ENCODE assay signal across 1 cellular context in the genomic region with DNA sequence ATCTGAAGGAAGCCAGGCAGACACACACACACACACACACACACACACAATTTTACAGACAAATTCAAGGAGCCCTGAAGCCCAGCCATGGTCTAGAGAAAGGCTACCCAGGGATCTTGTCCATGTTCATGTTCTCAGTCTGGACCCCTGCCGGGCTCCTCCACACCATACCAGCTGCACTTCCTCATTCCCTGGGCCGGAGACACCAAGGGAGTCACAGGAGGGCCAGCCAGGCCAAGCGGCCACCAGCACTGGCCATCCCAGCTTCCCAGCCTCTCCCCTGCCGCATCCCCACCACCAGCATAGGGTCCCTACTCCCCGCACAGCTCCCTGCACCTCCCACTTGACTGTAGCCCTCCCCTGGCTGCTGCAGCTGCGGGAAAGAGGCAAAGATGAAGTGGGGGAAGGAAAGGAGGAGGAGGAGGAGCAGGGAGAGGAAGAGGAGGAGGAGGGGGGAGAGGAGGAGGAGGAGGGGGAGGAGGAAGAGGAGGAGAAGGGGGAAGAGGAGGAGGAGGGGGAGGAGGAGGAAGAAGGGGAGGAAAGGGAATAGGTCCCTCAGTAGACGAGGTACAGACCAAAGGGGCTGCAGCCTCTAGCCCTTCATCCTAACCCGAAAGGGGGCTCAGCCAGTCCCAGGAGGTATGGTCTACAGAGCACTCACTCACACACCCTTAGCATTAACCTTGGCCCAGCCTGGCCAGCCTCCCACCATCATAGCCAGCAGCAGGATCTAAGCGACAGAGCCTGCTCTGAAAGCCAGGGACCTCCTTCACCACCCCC.
TF ChIP-seq lines count a peak whose summit lies in the region.

No MANE protein-coding gene starts in this region.

TF ChIP-seq in GM23338, 12 proteins besides CTCF, POLR2A, EP300 and RAD21 (continued from another document):
- no peak for TF ChIP-seq ZNF114 (CRISPR knock-in tag; IDR thresholded peaks at IDR 0.05)
- no peak for TF ChIP-seq POLR2AphosphoS5 (IDR thresholded peaks at IDR 0.05; ENCODE audit: low read depth)
- no peak for TF ChIP-seq JUNB (IDR thresholded peaks at IDR 0.05; ENCODE audit: unreplicated experiment)
- no peak for TF ChIP-seq EZH2phosphoT487 (IDR thresholded peaks at IDR 0.05; ENCODE audit: unreplicated experiment)
